8 cellular contexts compared by ENCODE assay signal in the genomic region with DNA sequence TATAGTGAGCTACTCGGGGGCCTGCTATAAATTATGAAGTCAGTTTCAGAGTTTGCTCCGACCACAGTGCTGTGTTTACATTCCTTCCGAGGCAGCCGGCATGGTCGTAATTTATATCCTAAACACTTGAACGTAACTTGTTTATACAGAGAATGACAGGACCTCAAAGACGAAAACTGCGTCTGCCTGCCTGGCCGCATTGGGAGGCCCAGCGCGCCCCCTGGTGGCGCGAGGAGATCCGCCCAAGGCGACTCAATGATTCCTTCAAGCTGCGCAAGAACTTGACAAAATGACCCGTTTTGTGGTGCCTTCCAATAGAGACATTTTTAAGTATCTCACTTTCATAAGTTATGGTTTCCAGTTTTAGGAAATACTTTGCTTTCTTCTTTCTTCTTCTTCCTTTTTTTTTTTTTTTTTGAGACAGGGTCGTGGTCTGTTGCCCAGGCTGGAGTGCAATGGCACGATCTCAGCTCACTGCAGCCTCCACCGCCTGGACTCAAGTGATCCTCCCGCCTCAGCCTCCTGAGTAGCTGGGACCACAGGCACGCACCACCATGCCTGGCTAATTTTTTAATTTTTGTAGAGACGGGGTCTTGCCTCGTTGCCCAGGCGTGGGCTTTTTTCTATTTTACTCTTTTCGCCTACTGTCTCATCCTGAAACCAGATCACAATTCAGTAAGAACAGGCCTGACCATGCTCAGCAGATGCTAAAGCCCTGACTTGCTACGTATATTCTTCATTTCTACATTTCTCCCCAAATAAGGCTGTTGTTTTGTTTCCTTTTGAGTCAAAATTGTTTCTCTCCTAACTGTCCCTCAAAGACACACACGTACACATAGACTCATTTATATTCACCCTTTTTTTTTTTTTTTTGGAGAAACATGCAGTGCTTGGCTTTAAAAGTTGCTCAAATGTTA. TPM values are rescaled to one million over a fixed set of nuclear protein-coding genes. Genes with fewer than 3 reads are reported as not detected.
DNase-seq lines count a peak whose midpoint lies in the region; ATAC-seq, FAIRE-seq and TF ChIP-seq lines count a peak whose summit lies in the region.

No MANE protein-coding gene starts in this region.

- peak; percentile 34 for DNase-seq in NK-92 treated with Interleukin-12 subunit alpha and Interleukin-12 subunit beta, amount 100 ng/mL, for 24 hours (lab: John Stamatoyannopoulos, UW)
- DNase-seq in NK-92 (lab: John Stamatoyannopoulos, UW; ENCODE audit: unreplicated experiment) (no peak), HuH-7 (ENCODE audit: low spot score) (peak; percentile 87), RWPE2 (ENCODE audit: low spot score) (no peak), foreskin melanocyte (peak; percentile 69), pancreas (peak in 4 of 6 donors; percentile 28 to 88 (median 66)), transverse colon (peak; percentile 76)
- DNase-seq in activated effector memory CD4-positive, alpha-beta T cell treated with Interleukin-2 at 50 U/mL for 16 hours: peak; percentile 42

- H3K27ac ChIP-seq in RWPE2 (ENCODE audit: poor library complexity, severe bottlenecking) (no peak overlapping the region), pancreas (no peak overlapping the region), transverse colon (peak overlapping the region; percentile 82 to 88 (median 86))

- intact Hi-C loops in pancreas (cut with DNase I): loop anchor here in 1 of 3 donors (10.0 kb wide), 1 partner anchor 802 kb away; no protein-coding TSS in a partner anchor
- intact Hi-C loops in transverse colon (cut with DNase I; ENCODE audit: low total_unique reads): no loop called here

- TF ChIP-seq EP300 in transverse colon (IDR thresholded peaks at IDR 0.05; ENCODE audit: low read depth): peak; percentile 53

- WGBS in pancreas, 2 donors: 26 to 27% methylated on average over 28 of the region's 28 CpGs
- WGBS in transverse colon (ENCODE audit: low coverage in 1 of 2), 2 donors: 24% methylated on average over 17 to 28 of the region's 28 CpGs

- H3K36me3 ChIP-seq in RWPE2 (ENCODE audit: low read depth) (no peaks in the 10 kb centered on the region), pancreas (no peaks in the 10 kb centered on the region), transverse colon (no peaks in the 10 kb centered on the region)

- in situ Hi-C loops in transverse colon (cut with MboI; ENCODE audit: low pct_ligation_motif_present in 1 of 4, low pct_unique_long_range_greater_than_20kb in 1 of 4, low sequenced_read_pairs in 3 of 4): loop anchor here in 2 of 4 donors (5.0 to 25.0 kb wide), 4 partner anchors 485 to 812 kb away; no protein-coding TSS in a partner anchor

- TF ChIP-seq CTCF in RWPE2 (IDR thresholded peaks at IDR 0.05; ENCODE audit: poor library complexity, severe bottlenecking): peak; percentile 97
- TF ChIP-seq CTCF in pancreas (IDR thresholded peaks at IDR 0.05): peak; percentile 84 to 96 (median 92)
- peak; percentile 83 to 97 (median 96) for TF ChIP-seq CTCF in transverse colon (IDR thresholded peaks at IDR 0.05)

- TF ChIP-seq POLR2A in transverse colon (IDR thresholded peaks at IDR 0.05): no peak

- no peak overlapping the region for H3K4me3 ChIP-seq in RWPE2 (ENCODE audit: severe bottlenecking)
- no peak overlapping the region for H3K4me3 ChIP-seq in pancreas
- peak overlapping the region in 1 of 4 donors; percentile 4 for H3K4me3 ChIP-seq in transverse colon

- H3K4me1 ChIP-seq in RWPE2 (ENCODE audit: insufficient read depth, poor library complexity, severe bottlenecking): peaks cover 4% of the 10 kb centered on the region
- H3K4me1 ChIP-seq in pancreas: no peaks in the 10 kb centered on the region
- H3K4me1 ChIP-seq in transverse colon: peaks cover 0 to 8% (median 0%) of the 10 kb centered on the region in 4 donors

- FAIRE-seq in pancreas (lab: Jason Lieb, UNC): peak; percentile 59

- peaks cover 51% of the 10 kb centered on the region for H3K27me3 ChIP-seq in RWPE2 (ENCODE audit: insufficient read depth, poor library complexity, severe bottlenecking)
- peaks cover 0 to 32% (median 12%) of the 10 kb centered on the region in 4 donors for H3K27me3 ChIP-seq in pancreas
- peaks cover 82% of the 10 kb centered on the region for H3K27me3 ChIP-seq in transverse colon

- H3K9me3 ChIP-seq in RWPE2 (ENCODE audit: severe bottlenecking): no peaks in the 10 kb centered on the region
- H3K9me3 ChIP-seq in pancreas: no peaks in the 10 kb centered on the region
- H3K9me3 ChIP-seq in transverse colon: no peaks in the 10 kb centered on the region

- ATAC-seq in RWPE2 (ENCODE audit: low read depth) (peak; percentile 74), pancreas (peak; percentile 56 to 83 (median 79))

RNA-seq across cellular contexts. Expression of gene FOXF2, which starts 7.8 kb away (rescaled TPM):
- under 1 TPM; 0.12 to 0.90 (median 0.35) TPM for total RNA-seq in pancreas
- under 1 TPM; 0.23 to 0.82 TPM for polyA plus RNA-seq in pancreas
- 10 to 100 TPM in 3 of 4 donors, 1 to 10 TPM in 1; 9.0 to 45.2 (median 13.5) TPM for total RNA-seq in transverse colon

Comparison
In these comparisons a context has a peak if more than half of its experiments do, and no peak if none do; other contexts are left out.
1. DNase-seq: peak in NK-92 treated with Interleukin-12 subunit alpha and Interleukin-12 subunit beta, amount 100 ng/mL, for 24 hours (single experiment), HuH-7 (single experiment), activated effector memory CD4-positive, alpha-beta T cell treated with Interleukin-2 at 50 U/mL for 16 hours (single experiment), foreskin melanocyte (single experiment), pancreas (4 of 6) and transverse colon (single experiment); none in NK-92 (single experiment) and RWPE2 (single experiment).
2. H3K27ac ChIP-seq: peak in transverse colon (4 of 4); none in RWPE2 (single experiment) and pancreas (0 of 4).
3. RNA of gene FOXF2, which starts 7.8 kb away (total RNA-seq): 9.0 to 45.2 TPM in transverse colon; 0.12 to 0.90 TPM in pancreas; every median in the first group is over 4 times any median in the second.
4. Peak in every context shown above with its lines, with median percentiles within 50 percentile points of each other: CTCF ChIP-seq.